ENCODE assay signal across 34 cellular contexts in genomic region chr10:35152992-35153391, GRCh38.
"Had no signal": no experiment of that assay in that cellular context is flagged by ENCODE, and none has a peak within 500 bp of the region (broad histone marks: within the 10 kb centered on the region; RNA-seq: fewer than 3 reads in every experiment).

No MANE protein-coding gene starts in this region.

- H3K9me3 ChIP-seq: ascending aorta, MG63 had no signal

- ATAC-seq: activated CD8-positive, alpha-beta memory T cell treated with anti-CD3 and anti-CD28 coated beads, Interleukin-2, amount 10 ng/mL, durations not matched to agents 7 days and 5 days; activated T-cell treated with anti-CD3 and anti-CD28 coated beads, Interleukin-2, amount 50 U/mL, for 72 hours; activated T-helper 17 cell treated with anti-CD3 and anti-CD28 coated beads, Interleukin-2, amount 50 U/mL, for 72 hours; Panc1; SK-N-SH treated with all-trans-retinoic acid at 6 μM for 48 hours; T-cell had no signal

- H3K27ac ChIP-seq: ascending aorta, WERI-Rb-1 had no signal

- H3K27me3 ChIP-seq: ascending aorta, MG63 had no signal

- DNase-seq: activated CD4-positive, alpha-beta memory T cell treated with anti-CD3 and anti-CD28 coated beads, Interleukin-2, amount 10 ng/mL, durations not matched to agents 7 days and 5 days; activated CD4-positive, alpha-beta T cell treated with anti-CD3 and anti-CD28 coated beads for 1 hour; activated CD4-positive, alpha-beta T cell treated with anti-CD3 and anti-CD28 coated beads for 48 hours; activated CD4-positive, CD25-positive, alpha-beta regulatory T cell; activated CD8-positive, alpha-beta memory T cell treated with anti-CD3 and anti-CD28 coated beads for 24 hours; activated CD8-positive, alpha-beta memory T cell treated with anti-CD3 and anti-CD28 coated beads, Interleukin-2, amount 10 ng/mL, durations not matched to agents 7 days and 5 days; activated CD8-positive, alpha-beta memory T cell treated with anti-CD3 and anti-CD28 coated beads, Interleukin-2, amount 50 U/mL, for 48 hours; activated effector memory CD4-positive, alpha-beta T cell treated with anti-CD3 and anti-CD28 coated beads, Interleukin-2, amount 50 U/mL, for 16 hours; activated naive CD4-positive, alpha-beta T cell; activated naive CD4-positive, alpha-beta T cell treated with anti-CD3 and anti-CD28 coated beads, Interleukin-2, amount 50 U/mL, for 16 hours; activated naive CD8-positive, alpha-beta T cell treated with anti-CD3 and anti-CD28 coated beads for 36 hours; activated T-cell treated with anti-CD3 and anti-CD28 coated beads, Interleukin-2, amount 50 U/mL, for 72 hours; amygdala; Kasumi-1; KG1; MG63; NCI-H1048; NCI-H1105 treated with DMSO at 0.1 percent for 48 hours; NCI-H1436; NCI-H1694; NCI-H1930; NCI-H2081 treated with DMSO at 0.1 percent for 48 hours; NCI-H226; NCI-H446 treated with DMSO at 0.1 percent for 48 hours; NCI-H524; SIG-M5; T-cell; T-helper 2 cell; T-helper 9 cell; WERI-Rb-1 had no signal

- H3K4me3 ChIP-seq: ascending aorta, MG63 had no signal

- H3K36me3 ChIP-seq: MG63, WERI-Rb-1 had no signal
